In the genomic region with DNA sequence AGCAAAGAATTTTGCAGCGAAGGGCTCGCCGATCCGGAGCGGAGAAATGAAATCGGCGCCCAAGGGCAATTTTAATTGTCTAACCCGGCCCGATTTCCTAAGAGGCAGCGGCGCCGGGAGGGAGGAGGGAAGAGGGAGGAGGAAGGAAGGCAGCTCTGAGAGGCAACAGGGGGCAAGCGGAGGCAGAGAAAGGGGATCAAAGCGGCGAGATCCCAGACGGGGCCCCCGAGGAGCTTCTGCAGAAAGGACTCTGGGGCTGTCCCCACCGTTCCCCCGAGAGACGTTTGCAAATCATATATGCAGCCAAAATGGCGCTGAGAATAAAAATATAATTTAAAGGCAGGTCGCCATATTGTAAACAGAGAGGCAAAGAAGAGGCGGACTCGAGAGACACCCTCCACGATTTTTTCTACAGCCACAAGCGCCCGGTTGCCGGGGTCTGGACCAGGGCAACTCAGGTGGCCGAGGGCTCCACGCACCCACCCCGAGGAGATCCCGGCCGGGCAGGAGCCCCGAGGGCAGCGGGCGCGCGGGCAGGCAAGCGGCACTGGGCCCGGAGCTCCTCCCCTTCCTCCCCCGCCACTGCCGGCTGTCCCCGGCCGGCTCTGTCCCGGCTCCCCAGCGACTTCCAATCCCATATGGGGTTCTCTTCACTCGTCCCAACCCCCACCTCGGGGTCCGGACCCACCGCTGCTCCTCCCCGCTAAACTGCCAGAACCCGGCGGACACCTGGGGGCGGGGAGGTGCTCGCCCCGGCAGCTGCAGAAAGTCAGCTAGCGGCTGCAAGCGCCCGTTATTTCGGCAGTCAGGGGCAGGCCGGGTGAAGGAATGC, we compare ENCODE assay signal across 8 cellular contexts. TPM values are rescaled to one million over a fixed set of nuclear protein-coding genes. Genes with fewer than 3 reads are reported as not detected.
DNase-seq lines count a peak whose midpoint lies in the region; ATAC-seq and TF ChIP-seq lines count a peak whose summit lies in the region.

No MANE protein-coding gene starts in this region.

- TF ChIP-seq RAD21 in liver (IDR thresholded peaks at IDR 0.05): peak in 1 of 2 donors; percentile 31

- no peaks in the 10 kb centered on the region for H3K36me3 ChIP-seq in liver (ENCODE audit: control insufficient read depth in 4 of 4, insufficient read depth in 3 of 4, low read depth in 1 of 4, low read length in 3 of 4)

- peak overlapping the region; percentile 78 to 88 for H3K9ac ChIP-seq in liver (ENCODE audit: low read depth in 1 of 2, low read length in 2 of 2)

- H3K4me3 ChIP-seq in liver (ENCODE audit: low read depth in 1 of 3, low read length in 3 of 3): peak overlapping the region; percentile 73 to 94 (median 94)

- no peaks in the 10 kb centered on the region for H3K27me3 ChIP-seq in liver (ENCODE audit: control insufficient read depth in 4 of 4, insufficient read depth in 4 of 4, low read length in 3 of 4)

- no peak for ATAC-seq in HG02938 (IDR thresholded peaks at IDR 0.05; ENCODE audit: unreplicated experiment)
- ATAC-seq in HG03045 (IDR thresholded peaks at IDR 0.05; ENCODE audit: unreplicated experiment): no peak

- no peaks in the 10 kb centered on the region for H3K9me3 ChIP-seq in liver (ENCODE audit: control insufficient read depth in 4 of 4, low read length in 3 of 4)

- WGBS in liver: under 1% methylated on average over 61 of the region's 61 CpGs

- peak; percentile 47 for DNase-seq in GM10266 (ENCODE audit: extremely low spot score)
- peak; percentile 38 for DNase-seq in NCI-H2107 treated with DMSO at 0.1 percent for 48 hours (lab: John Stamatoyannopoulos, UW; ENCODE audit: unreplicated experiment)
- peak; percentile 36 to 53 for DNase-seq in activated CD4-positive, alpha-beta T cell treated with anti-CD3 and anti-CD28 coated beads for 4 hours
- peak; percentile 43 for DNase-seq in dedifferentiated amniotic fluid mesenchymal stem cell (ENCODE audit: extremely low spot score)
- DNase-seq in stimulated activated CD4-positive, alpha-beta T cell treated with anti-CD3 and anti-CD28 coated beads, Interleukin-4, amount 100 ng/mL, for 1 hour: peak; percentile 78

- peak overlapping the region; percentile 87 to 88 for H3K27ac ChIP-seq in liver (ENCODE audit: low read depth in 1 of 2, low read length in 2 of 2)

- peaks cover 3 to 30% (median 23%) of the 10 kb centered on the region in 4 donors for H3K4me1 ChIP-seq in liver (ENCODE audit: control insufficient read depth in 4 of 4, insufficient read depth in 4 of 4, low read length in 3 of 4)

- TF ChIP-seq CTCF in GM10266 (IDR thresholded peaks at IDR 0.05; ENCODE audit: control insufficient read depth, insufficient read depth, low read depth, missing control alignments) (no peak), liver (IDR thresholded peaks at IDR 0.05; ENCODE audit: low read depth, low read length, missing input control) (no peak)

TF ChIP-seq in liver, 16 proteins besides CTCF, POLR2A, EP300 and RAD21:
- TF ChIP-seq YY1 (IDR thresholded peaks at IDR 0.05): peak; percentile 96
- TF ChIP-seq, protein P1, sequence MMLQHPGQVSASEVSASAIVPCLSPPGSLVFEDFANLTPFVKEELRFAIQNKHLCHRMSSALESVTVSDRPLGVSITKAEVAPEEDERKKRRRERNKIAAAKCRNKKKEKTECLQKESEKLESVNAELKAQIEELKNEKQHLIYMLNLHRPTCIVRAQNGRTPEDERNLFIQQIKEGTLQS (IDR thresholded peaks at IDR 0.05): no peak
TF ChIP-seq in liver: peak in this region for 1.

RNA-seq across cellular contexts. Expression of a gene that starts 1.9 kb away (rescaled TPM):
- total RNA-seq in liver: 10 to 100 TPM; 15.5 to 21.3 TPM
- 1 to 10 TPM; 4.3 to 7.9 TPM for polyA plus RNA-seq in liver

RNA-seq across cellular contexts. Expression of a gene that starts 46.5 kb away (rescaled TPM):
- 10 to 100 TPM in 1 of 2 donors, 1 to 10 TPM in 1; 9.7 to 91.6 TPM for total RNA-seq in liver
- polyA plus RNA-seq in liver: 10 to 100 TPM in 1 of 2 donors, 1 to 10 TPM in 1; 5.0 to 12.3 TPM

RNA-seq across cellular contexts. Expression of a gene that starts 51.9 kb away (rescaled TPM):
- 10 to 100 TPM; 67.7 to 71.0 TPM for total RNA-seq in liver
- 100 to 1,000 TPM in 1 of 2 donors, 10 to 100 TPM in 1; 61.6 to 100 TPM for polyA plus RNA-seq in liver

RNA-seq across cellular contexts. Expression of a gene that starts 56.4 kb away (rescaled TPM):
- total RNA-seq in liver: not detected
- polyA plus RNA-seq in liver: under 1 TPM in 1 of 2 donors, not detected in 1; 0.39 TPM
